11 cellular contexts compared by ENCODE assay signal in genomic region chr2:86298411-86299390, GRCh38. TPM values are rescaled to one million over a fixed set of nuclear protein-coding genes. Genes with fewer than 3 reads are reported as not detected.
A peak's percentile ranks its signal among the peaks of the same experiment; 100 is the strongest.
DNase-seq lines count a peak whose midpoint lies in the region; ATAC-seq, FAIRE-seq and TF ChIP-seq lines count a peak whose summit lies in the region.
"Had no signal": no experiment of that assay in that cellular context is flagged by ENCODE, and none has a peak within 500 bp of the region (broad histone marks: within the 10 kb centered on the region; RNA-seq: fewer than 3 reads in every experiment).

No MANE protein-coding gene starts in this region.

- DNase-seq in EH (ENCODE audit: low read depth) (peak; percentile 19), WERI-Rb-1 (peak; percentile 40), cardiac muscle cell (ENCODE audit: low read depth in 1 of 2, low spot score in 1 of 2) (peak; percentile 32 to 37), pancreas (no peak), osteocyte (ENCODE audit: extremely low spot score, unreplicated experiment) (no peak)
- DNase-seq in activated naive CD4-positive, alpha-beta T cell (lab: John Stamatoyannopoulos, UW), result no peak
- DNase-seq: activated naive CD8-positive, alpha-beta T cell treated with anti-CD3 and anti-CD28 coated beads, Interleukin-2, amount 50 U/mL, for 24 hours had no signal

- no peaks in the 10 kb centered on the region for H3K36me3 ChIP-seq in WERI-Rb-1
- H3K36me3 ChIP-seq in cardiac muscle cell, result no peaks in the 10 kb centered on the region
- no peaks in the 10 kb centered on the region for H3K36me3 ChIP-seq in pancreas
- H3K36me3 ChIP-seq: neutrophil had no signal

- H3K27ac Mint-ChIP-seq in osteocyte (ENCODE audit: unreplicated experiment), result no peak overlapping the region
- H3K27ac Mint-ChIP-seq: activated naive CD8-positive, alpha-beta T cell treated with anti-CD3 and anti-CD28 coated beads, Interleukin-2, amount 50 U/mL, for 24 hours had no signal

- WGBS in pancreas, 2 donors, result 58 to 61% methylated on average over 11 of the region's 11 CpGs

- H3K9me3 ChIP-seq in WERI-Rb-1 (ENCODE audit: severe bottlenecking) (no peaks in the 10 kb centered on the region), cardiac muscle cell (ENCODE audit: low read depth) (no peaks in the 10 kb centered on the region), pancreas (no peaks in the 10 kb centered on the region)
- H3K9me3 ChIP-seq: neutrophil had no signal

- no peak overlapping the region for H3K4me3 ChIP-seq in WERI-Rb-1 (ENCODE audit: low read depth, low read length)
- H3K4me3 ChIP-seq in cardiac muscle cell, result no peak overlapping the region
- no peak overlapping the region for H3K4me3 ChIP-seq in pancreas

- H3K27ac ChIP-seq in WERI-Rb-1 (no peak overlapping the region), cardiac muscle cell (no peak overlapping the region), pancreas (no peak overlapping the region)
- H3K27ac ChIP-seq: neutrophil had no signal

- no peaks in the 10 kb centered on the region for H3K9me3 Mint-ChIP-seq in osteocyte (ENCODE audit: unreplicated experiment)
- H3K9me3 Mint-ChIP-seq: activated naive CD8-positive, alpha-beta T cell treated with anti-CD3 and anti-CD28 coated beads, Interleukin-2, amount 50 U/mL, for 24 hours had no signal

- TF ChIP-seq CTCF in WERI-Rb-1 (IDR thresholded peaks at IDR 0.05; ENCODE audit: low read depth, low read length) (peak; percentile 74), cardiac muscle cell (IDR thresholded peaks at IDR 0.05; ENCODE audit: low read depth, low read length) (peak; percentile 39), pancreas (IDR thresholded peaks at IDR 0.05) (no peak), osteocyte (IDR thresholded peaks at IDR 0.05) (no peak)

- H3K4me1 Mint-ChIP-seq in osteocyte (ENCODE audit: unreplicated experiment), result no peaks in the 10 kb centered on the region
- H3K4me1 Mint-ChIP-seq: activated naive CD8-positive, alpha-beta T cell treated with anti-CD3 and anti-CD28 coated beads, Interleukin-2, amount 50 U/mL, for 24 hours had no signal

- H3K27me3 ChIP-seq in WERI-Rb-1 (ENCODE audit: insufficient read depth, low read depth, severe bottlenecking), result no peaks in the 10 kb centered on the region
- H3K27me3 ChIP-seq in cardiac muscle cell, result no peaks in the 10 kb centered on the region
- H3K27me3 ChIP-seq in pancreas, result no peaks in the 10 kb centered on the region

- H3K4me3 Mint-ChIP-seq in osteocyte (ENCODE audit: unreplicated experiment), result no peak overlapping the region
- H3K4me3 Mint-ChIP-seq: activated naive CD8-positive, alpha-beta T cell treated with anti-CD3 and anti-CD28 coated beads, Interleukin-2, amount 50 U/mL, for 24 hours had no signal

- ATAC-seq in pancreas (peak in 3 of 4 donors; percentile 70 to 83 (median 74)), GM21367 (IDR thresholded peaks at IDR 0.05; ENCODE audit: unreplicated experiment) (no peak), HG02973 (IDR thresholded peaks at IDR 0.05; ENCODE audit: unreplicated experiment) (no peak)
- ATAC-seq: activated naive CD8-positive, alpha-beta T cell treated with anti-CD3 and anti-CD28 coated beads, Interleukin-2, amount 50 U/mL, for 24 hours had no signal

- peaks cover 45% of the 10 kb centered on the region for H3K27me3 Mint-ChIP-seq in osteocyte (ENCODE audit: unreplicated experiment)

- peaks cover 5% of the 10 kb centered on the region for H3K4me1 ChIP-seq in cardiac muscle cell (ENCODE audit: low read depth)
- H3K4me1 ChIP-seq in pancreas, result no peaks in the 10 kb centered on the region

- no peaks in the 10 kb centered on the region for H3K36me3 Mint-ChIP-seq in osteocyte (ENCODE audit: unreplicated experiment)

- no peak for FAIRE-seq in pancreas (lab: Jason Lieb, UNC)
- FAIRE-seq: RCC 7860 had no signal

- intact Hi-C loops in pancreas (cut with DNase I), result no loop called here

RNA-seq across cellular contexts. Expression of gene REEP1, which starts 38.7 kb away (rescaled TPM):
- total RNA-seq in cardiac muscle cell (14.6 and 22.7 TPM in 2 replicates), pancreas (1 to 10 TPM; 1.4 to 7.0 (median 4.4) TPM), osteocyte (0.16 TPM in 1 of 2 replicates, not detected in the other)
- polyA plus RNA-seq in cardiac muscle cell (19.3 and 20.4 TPM in 2 replicates), pancreas (1 to 10 TPM; 2.9 to 4.2 TPM)

Comparison
In these comparisons a context has a peak if more than half of its experiments do, and no peak if none do; other contexts are left out.
1. DNase-seq: peak in EH (single experiment), WERI-Rb-1 (single experiment) and cardiac muscle cell (2 of 2); none in pancreas (0 of 6), osteocyte (single experiment) and activated naive CD4-positive, alpha-beta T cell (0 of 4).
2. CTCF ChIP-seq: peak in WERI-Rb-1 (single experiment) and cardiac muscle cell (single experiment); none in pancreas (0 of 4) and osteocyte (single experiment).
3. ATAC-seq: peak in pancreas (3 of 4); none in GM21367 (single experiment) and HG02973 (single experiment).